In the genomic region with DNA sequence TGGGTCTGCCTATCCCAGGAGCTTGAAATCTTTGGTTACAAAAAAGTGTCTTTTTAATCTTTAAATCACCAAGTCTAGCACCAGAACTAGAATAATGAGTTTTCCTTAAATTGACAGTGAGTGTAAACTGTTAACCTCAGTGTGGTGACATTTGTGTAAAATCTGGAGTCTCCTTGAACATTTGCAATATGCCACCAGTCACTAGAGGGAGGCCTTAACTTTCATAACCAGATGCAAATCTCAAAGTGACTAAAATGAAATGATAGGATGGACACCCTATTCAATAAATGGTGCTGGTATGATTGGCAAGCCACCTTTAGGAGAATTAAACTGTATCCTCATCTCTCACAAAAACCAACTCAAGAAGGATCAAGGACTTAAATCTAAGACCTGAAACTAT, we compare ENCODE assay signal across 17 cellular contexts. TPM values are rescaled to one million over a fixed set of nuclear protein-coding genes. Genes with fewer than 3 reads are reported as not detected.
DNase-seq lines count a peak whose midpoint lies in the region; FAIRE-seq and TF ChIP-seq lines count a peak whose summit lies in the region.
"Had no signal": no experiment of that assay in that cellular context is flagged by ENCODE, and none has a peak within 500 bp of the region (broad histone marks: within the 10 kb centered on the region; RNA-seq: fewer than 3 reads in every experiment).

No MANE protein-coding gene starts in this region.

- TF ChIP-seq POLR2A in GM12892 (IDR thresholded peaks at IDR 0.05; ENCODE audit: low read depth, low read length) = no peak

- no peaks in the 10 kb centered on the region for H3K9me2 ChIP-seq in OCI-LY7 (ENCODE audit: insufficient read depth, low read length)

- intact Hi-C loops in OCI-LY7 (cut with micrococcal nuclease; ENCODE audit: unreplicated experiment) = no loop called here

- POLR2A ChIA-PET in OCI-LY7 (lab: Charles Lee) = no interaction called here

- no peaks in the 10 kb centered on the region for H3K79me2 ChIP-seq in OCI-LY7 (ENCODE audit: insufficient read depth, low read depth, low read length)

- no peak overlapping the region for H3K27ac ChIP-seq in OCI-LY7 (ENCODE audit: low read depth, low read length, poor library complexity, severe bottlenecking)
- H3K27ac ChIP-seq: BLaER1 treated with 17β-estradiol and CSF1 and Interleukin-3, amounts not matched to agents 10 nM and 100 nM had no signal

- CTCF ChIA-PET in OCI-LY7 (lab: Charles Lee; ENCODE audit: unreplicated experiment) = no interaction called here

- no peaks in the 10 kb centered on the region for H3K36me3 ChIP-seq in OCI-LY7 (ENCODE audit: insufficient read depth, low read length)
- H3K36me3 ChIP-seq: BLaER1 treated with 17β-estradiol and CSF1 and Interleukin-3, amounts not matched to agents 10 nM and 100 nM had no signal

- peak; percentile 29; the same call in 1 of the 2 replicates for TF ChIP-seq CTCF in OCI-LY7 (conservative IDR thresholded peaks at IDR 0.05; ENCODE audit: low read length)

- peak; percentile 46 for FAIRE-seq in GM12892 (lab: Jason Lieb, UNC)

- H3K4me2 ChIP-seq in OCI-LY7 (ENCODE audit: low read length) = no peak overlapping the region
- H3K4me2 ChIP-seq: BLaER1 treated with 17β-estradiol and CSF1 and Interleukin-3, amounts not matched to agents 10 nM and 100 nM had no signal

- no peak overlapping the region for H2AFZ ChIP-seq in OCI-LY7 (ENCODE audit: low read length)

- H4K20me1 ChIP-seq in OCI-LY7 (ENCODE audit: insufficient read depth, low read length) = no peaks in the 10 kb centered on the region
- H4K20me1 ChIP-seq: BLaER1 treated with 17β-estradiol and CSF1 and Interleukin-3, amounts not matched to agents 10 nM and 100 nM had no signal

- no TSS peak for BruUV-seq in OCI-LY7 (replicated peaks; lab: Mats Ljungman, UMichigan)

- DNase-seq in DMS114 treated with DMSO at 0.1 percent for 48 hours (lab: John Stamatoyannopoulos, UW; ENCODE audit: unreplicated experiment) (peak; percentile 5), GM12892 (ENCODE audit: insufficient read length) (no peak), OCI-LY7 (ENCODE audit: low spot score) (no peak), fibroblast of peridontal ligament (ENCODE audit: extremely low read depth) (peak; percentile 1), CD1c-positive myeloid dendritic cell (ENCODE audit: extremely low spot score) (no peak), RKO (ENCODE audit: low spot score) (no peak), NCI-H226 (no peak)
- DNase-seq: activated effector memory CD4-positive, alpha-beta T cell treated with Interleukin-2 at 50 U/mL for 16 hours; effector CD4-positive, alpha-beta T cell; left cardiac atrium; NCI-H1105; retina; T1000; trophoblast cell had no signal

- H3K9me3 ChIP-seq in OCI-LY7 (ENCODE audit: low read length) = no peaks in the 10 kb centered on the region
- H3K9me3 ChIP-seq: BLaER1 treated with 17β-estradiol and CSF1 and Interleukin-3, amounts not matched to agents 10 nM and 100 nM had no signal

- no peak overlapping the region for H3K4me3 ChIP-seq in OCI-LY7 (ENCODE audit: low read depth, low read length, poor library complexity, severe bottlenecking)
- H3K4me3 ChIP-seq: BLaER1 treated with 17β-estradiol and CSF1 and Interleukin-3, amounts not matched to agents 10 nM and 100 nM had no signal

- H3K4me1 ChIP-seq in OCI-LY7 (ENCODE audit: insufficient read depth, low read length, poor library complexity, severe bottlenecking) = no peaks in the 10 kb centered on the region
- H3K4me1 ChIP-seq: BLaER1 treated with 17β-estradiol and CSF1 and Interleukin-3, amounts not matched to agents 10 nM and 100 nM had no signal

RNA-seq across cellular contexts. Expression of a gene that starts 8.3 kb away (rescaled TPM):
- polyA plus RNA-seq in GM12892 (2012; ENCODE audit: missing spikeins) = not detected
- total RNA-seq in OCI-LY7 (2014; rRNA removed; shearing (Covaris generic)) = not detected in 2 replicates
- total RNA-seq in OCI-LY7 (2022) = not detected in 2 replicates
- total RNA-seq: cardiac septum had no signal

RNA-seq across cellular contexts. Expression of a gene that starts 25.3 kb away (rescaled TPM):
- polyA plus RNA-seq in GM12892 (2012; ENCODE audit: missing spikeins) = not detected
- not detected in 2 replicates for total RNA-seq in OCI-LY7 (2014; rRNA removed; shearing (Covaris generic))
- not detected in 2 replicates for total RNA-seq in OCI-LY7 (2022)
- total RNA-seq: cardiac septum, left cardiac atrium, SK-MEL-5 had no signal

RNA-seq across cellular contexts. Expression of a gene that starts 36.2 kb away (rescaled TPM):
- polyA plus RNA-seq in GM12892 (2012; ENCODE audit: missing spikeins) = not detected
- not detected in 2 replicates for total RNA-seq in OCI-LY7 (2014; rRNA removed; shearing (Covaris generic))
- not detected in 2 replicates for total RNA-seq in OCI-LY7 (2022)
- total RNA-seq: cardiac septum, left cardiac atrium, SK-MEL-5 had no signal

RNA-seq across cellular contexts. Expression of a gene that starts 43.7 kb away (rescaled TPM):
- polyA plus RNA-seq in GM12892 (2012; ENCODE audit: missing spikeins) = not detected
- not detected in 2 replicates for total RNA-seq in OCI-LY7 (2014; rRNA removed; shearing (Covaris generic))
- not detected in 2 replicates for total RNA-seq in OCI-LY7 (2022)
- total RNA-seq: cardiac septum, left cardiac atrium, SK-MEL-5 had no signal

Comparison
In these comparisons a context has a peak if more than half of its experiments do, and no peak if none do; other contexts are left out.
1. DNase-seq: peak in DMS114 treated with DMSO at 0.1 percent for 48 hours (single experiment) and fibroblast of peridontal ligament (single experiment); none in GM12892 (single experiment), OCI-LY7 (single experiment), CD1c-positive myeloid dendritic cell (single experiment), RKO (single experiment) and NCI-H226 (single experiment).